8 cellular contexts compared by ENCODE assay signal in genomic region chr16:68367034-68367433, GRCh38. TPM values are rescaled to one million over a fixed set of nuclear protein-coding genes. Genes with fewer than 3 reads are reported as not detected.
DNase-seq lines count a peak whose midpoint lies in the region; ATAC-seq and TF ChIP-seq lines count a peak whose summit lies in the region.

No MANE protein-coding gene starts in this region.

- intact Hi-C loops in CD4-positive, alpha-beta T cell (cut with DNase I, micrococcal nuclease) = loop anchor here in 1 of 2 experiments (5.0 kb wide), 1 partner anchor 45 kb away; no protein-coding TSS in a partner anchor
- intact Hi-C loops in lower leg skin (cut with DNase I; ENCODE audit: low total_unique reads) = no loop called here

- no peaks in the 10 kb centered on the region for H3K36me3 Mint-ChIP-seq in CD4-positive, alpha-beta T cell (ENCODE audit: low read depth)

- H3K27me3 ChIP-seq in CD4-positive, alpha-beta T cell (ENCODE audit: control insufficient read depth, insufficient read depth, low read length) = no peaks in the 10 kb centered on the region
- H3K27me3 ChIP-seq in H7 (ENCODE audit: control insufficient read depth, insufficient read depth, low read length) = no peaks in the 10 kb centered on the region

- no peaks in the 10 kb centered on the region for H3K27me3 Mint-ChIP-seq in CD4-positive, alpha-beta T cell

- ATAC-seq in CD4-positive, alpha-beta T cell (ENCODE audit: poor library complexity) = peak; percentile 38
- no peak for ATAC-seq in omental fat pad (ENCODE audit: low FRiP score)
- ATAC-seq in GM21447 (IDR thresholded peaks at IDR 0.05; ENCODE audit: unreplicated experiment) = no peak
- ATAC-seq in HG02870 (IDR thresholded peaks at IDR 0.05; ENCODE audit: unreplicated experiment) = no peak

- H3K9me3 ChIP-seq in CD4-positive, alpha-beta T cell (ENCODE audit: control insufficient read depth, low read length) = no peaks in the 10 kb centered on the region

- no peak overlapping the region for H3K27ac ChIP-seq in CD4-positive, alpha-beta T cell (ENCODE audit: low read depth, low read length)

- no peak for TF ChIP-seq POLR2A in lower leg skin (IDR thresholded peaks at IDR 0.05)

- H3K9me3 Mint-ChIP-seq in CD4-positive, alpha-beta T cell = no peaks in the 10 kb centered on the region

- TF ChIP-seq CTCF in CD4-positive, alpha-beta T cell (IDR thresholded peaks at IDR 0.05) = peak; percentile 50
- TF ChIP-seq CTCF in omental fat pad (IDR thresholded peaks at IDR 0.05) (no peak), lower leg skin (IDR thresholded peaks at IDR 0.05) (no peak)

- H3K36me3 ChIP-seq in H7 (replicated peaks; ENCODE audit: control insufficient read depth, insufficient read depth, low read length) = no peaks in the 10 kb centered on the region

- H3K4me3 ChIP-seq in H7 (ENCODE audit: insufficient read depth, low read depth, low read length) (no peak overlapping the region), lower leg skin (ENCODE audit: low read depth, poor library complexity, severe bottlenecking) (no peak overlapping the region)

- 47 to 48% methylated on average over 13 of the region's 13 CpGs for WGBS in lower leg skin, 2 donors

- no peak overlapping the region for H3K4me3 Mint-ChIP-seq in CD4-positive, alpha-beta T cell

- CTCF ChIA-PET in CD4-positive, alpha-beta T cell (lab: Charles Lee) = interaction anchor here (0.8 kb wide), 1 partner anchor 154 kb away, joined by 3 read pairs; no protein-coding TSS in a partner anchor

- peaks cover 58% of the 10 kb centered on the region for H3K4me1 Mint-ChIP-seq in CD4-positive, alpha-beta T cell (ENCODE audit: low read depth)

- peak in 5 of 10 experiments; percentile 19 to 36 (median 27) for DNase-seq in CD4-positive, alpha-beta T cell
- DNase-seq in H7 (peak; percentile 94), SHP77 treated with DMSO at 0.1 percent for 48 hours (lab: John Stamatoyannopoulos, UW) (peak; percentile 29), ecto neural progenitor cell (ENCODE audit: low spot score) (peak; percentile 82), omental fat pad (ENCODE audit: low spot score) (peak; percentile 48), lower leg skin (ENCODE audit: low spot score in 2 of 2) (no peak)

- H3K27ac Mint-ChIP-seq in CD4-positive, alpha-beta T cell = no peak overlapping the region

- POLR2A ChIA-PET in CD4-positive, alpha-beta T cell (lab: Charles Lee) = no interaction called here

RNA-seq across cellular contexts. Expression of gene PRMT7, which starts 56.2 kb away (rescaled TPM):
- 10 to 100 TPM; 46.3 to 51.0 TPM for total RNA-seq in CD4-positive, alpha-beta T cell
- total RNA-seq in H7 (2014; rRNA removed; shearing (Covaris generic)) = 34.6 and 56.5 TPM in 2 replicates
- total RNA-seq in omental fat pad = 10 to 100 TPM; 22.3 to 56.7 (median 35.8) TPM
- 10 to 100 TPM; 29.9 to 62.4 (median 45.9) TPM for total RNA-seq in lower leg skin

RNA-seq across cellular contexts. Expression of gene SLC7A6OS, which starts 56.3 kb away (rescaled TPM):
- total RNA-seq in CD4-positive, alpha-beta T cell = 10 to 100 TPM; 29.0 to 32.1 TPM
- 15.8 and 20.7 TPM in 2 replicates for total RNA-seq in H7 (2014; rRNA removed; shearing (Covaris generic))
- total RNA-seq in omental fat pad (10 to 100 TPM in 3 of 4 donors, 1 to 10 TPM in 1; 7.2 to 19.7 (median 14.7) TPM), lower leg skin (10 to 100 TPM; 10.1 to 14.9 (median 11.0) TPM)

Comparison
In these comparisons a context has a peak if more than half of its experiments do, and no peak if none do; other contexts are left out.
1. DNase-seq: peak in H7 (single experiment), SHP77 treated with DMSO at 0.1 percent for 48 hours (single experiment), ecto neural progenitor cell (single experiment) and omental fat pad (single experiment); none in lower leg skin (0 of 2).